ENCODE assay signal across 16 cellular contexts in genomic region chr12:2335109-2335508, GRCh38.
DNase-seq lines count a peak whose midpoint lies in the region; ATAC-seq, FAIRE-seq and TF ChIP-seq lines count a peak whose summit lies in the region.
"Had no signal": no experiment of that assay in that cellular context is flagged by ENCODE, and none has a peak within 500 bp of the region (broad histone marks: within the 10 kb centered on the region; RNA-seq: fewer than 3 reads in every experiment).

No MANE protein-coding gene starts in this region.

- no peaks in the 10 kb centered on the region for H3K79me2 ChIP-seq in endothelial cell of umbilical vein (ENCODE audit: control insufficient read depth, insufficient read depth, low read length)

- H3K4me2 ChIP-seq in endothelial cell of umbilical vein (ENCODE audit: insufficient read depth, low read length): peak overlapping the region; percentile 2

- in situ Hi-C loops in KBM-7 (cut with MboI; ENCODE audit: low pct_unique_long_range_greater_than_20kb, low sequenced_read_pairs): no loop called here

- no peaks in the 10 kb centered on the region for H4K20me1 ChIP-seq in endothelial cell of umbilical vein (replicated peaks; ENCODE audit: control insufficient read depth, extremely low read depth, insufficient read depth, low read length)

- CTCF ChIA-PET in endothelial cell of umbilical vein (lab: Charles Lee): interaction anchor here (0.8 kb wide), 1 partner anchor 60 kb away, joined by 3 read pairs; no protein-coding TSS in a partner anchor

- peak; percentile 43 for DNase-seq in Daoy (ENCODE audit: low read depth)
- peak; percentile 62 for DNase-seq in KBM-7
- DNase-seq in endothelial cell of umbilical vein (ENCODE audit: low read depth, low spot score): peak; percentile 65
- DNase-seq in renal cortical epithelial cell (ENCODE audit: low read depth): peak; percentile 21
- no peak for DNase-seq in RKO (ENCODE audit: low spot score)
- no peak for DNase-seq in H7
- no peak for DNase-seq in body of pancreas
- DNase-seq: activated CD4-positive, alpha-beta T cell treated with anti-CD3 and anti-CD28 coated beads, Interleukin-2, amount 10 ng/mL, durations not matched to agents 24 days and 14 days; caudate nucleus; esophagus squamous epithelium; Kasumi-1; mucosa of descending colon; NCI-H2107; retina; stomach had no signal

- dilution Hi-C loops in endothelial cell of umbilical vein (cut with MboI; ENCODE audit: extremely low pct_ligation_motif_present, low sequenced_read_pairs): no loop called here

- H3K36me3 ChIP-seq in endothelial cell of umbilical vein (ENCODE audit: control insufficient read depth in 2 of 2, extremely low read depth in 1 of 2, insufficient read depth in 2 of 2, low read length in 2 of 2) (no peaks in the 10 kb centered on the region), H7 (replicated peaks; ENCODE audit: control insufficient read depth, insufficient read depth, low read length) (no peaks in the 10 kb centered on the region), body of pancreas (replicated peaks in 1 of 2; ENCODE audit: insufficient read depth in 1 of 2, low read depth in 2 of 2) (no peaks in the 10 kb centered on the region)
- H3K36me3 ChIP-seq: esophagus squamous epithelium, stomach had no signal

- peak overlapping the region; percentile 19 for H2AFZ ChIP-seq in endothelial cell of umbilical vein (ENCODE audit: low read depth, low read length)

- peaks cover 41% of the 10 kb centered on the region for H3K4me1 ChIP-seq in endothelial cell of umbilical vein (ENCODE audit: control insufficient read depth, extremely low read depth, insufficient read depth, low read length)
- H3K4me1 ChIP-seq in body of pancreas: no peaks in the 10 kb centered on the region

- intact Hi-C loops in endothelial cell of umbilical vein (cut with micrococcal nuclease) (loop anchor here (1.0 to 5.0 kb wide), 2 partner anchors 11 to 62 kb away; no protein-coding TSS in a partner anchor), body of pancreas (cut with DNase I) (no loop called here)

- 54 to 60% methylated on average over 5 of the region's 5 CpGs for WGBS in body of pancreas, 2 donors

- ATAC-seq in HG02970 (IDR thresholded peaks at IDR 0.05; ENCODE audit: low FRiP score, unreplicated experiment): no peak
- ATAC-seq in body of pancreas: no peak
- ATAC-seq: mucosa of descending colon had no signal

- no peaks in the 10 kb centered on the region for H3K9me3 ChIP-seq in endothelial cell of umbilical vein (replicated peaks; ENCODE audit: control insufficient read depth, insufficient read depth, low read length)
- no peaks in the 10 kb centered on the region for H3K9me3 ChIP-seq in body of pancreas
- H3K9me3 ChIP-seq: esophagus squamous epithelium, mucosa of descending colon, stomach had no signal

- no peak for TF ChIP-seq POLR2A in endothelial cell of umbilical vein (IDR thresholded peaks at IDR 0.05; ENCODE audit: low read depth, low read length)
- no peak for TF ChIP-seq POLR2A in body of pancreas (IDR thresholded peaks at IDR 0.05)

- no peaks in the 10 kb centered on the region for H3K9me1 ChIP-seq in endothelial cell of umbilical vein (replicated peaks; ENCODE audit: control insufficient read depth, extremely low read depth, insufficient read depth, low read length)

- H3K9ac ChIP-seq in endothelial cell of umbilical vein (replicated peaks; ENCODE audit: extremely low read depth, insufficient read depth, low read length): no peak overlapping the region

- FAIRE-seq in endothelial cell of umbilical vein (lab: Jason Lieb, UNC): peak; percentile 92

- no TSS peak for BruUV-seq in endothelial cell of umbilical vein (replicated peaks; lab: Mats Ljungman, UMichigan)

- H3K4me3 ChIP-seq in endothelial cell of umbilical vein (replicated peaks in 1 of 3; ENCODE audit: insufficient read depth in 1 of 3, low read depth in 1 of 3, low read length in 3 of 3) (no peak overlapping the region), H7 (ENCODE audit: insufficient read depth, low read depth, low read length) (no peak overlapping the region), body of pancreas (no peak overlapping the region)
- H3K4me3 ChIP-seq: esophagus squamous epithelium, mucosa of descending colon, stomach had no signal

- H3K27me3 ChIP-seq in endothelial cell of umbilical vein (ENCODE audit: control insufficient read depth in 2 of 2, insufficient read depth in 2 of 2, low read length in 2 of 2): no peaks in the 10 kb centered on the region
- H3K27me3 ChIP-seq in H7 (ENCODE audit: control insufficient read depth, insufficient read depth, low read length): no peaks in the 10 kb centered on the region
- no peaks in the 10 kb centered on the region for H3K27me3 ChIP-seq in body of pancreas
- H3K27me3 ChIP-seq: stomach had no signal

- TF ChIP-seq CTCF in endothelial cell of umbilical vein (IDR thresholded peaks at IDR 0.05; ENCODE audit: extremely low read depth in 1 of 2, insufficient read depth in 1 of 2, low read depth in 1 of 2, low read length in 2 of 2) (no peak), body of pancreas (IDR thresholded peaks at IDR 0.05) (no peak)

- POLR2A ChIA-PET in endothelial cell of umbilical vein (lab: Charles Lee): no interaction called here

- H3K27ac ChIP-seq in endothelial cell of umbilical vein (ENCODE audit: insufficient read depth, low read depth, low read length) (peak overlapping the region; percentile 87), body of pancreas (no peak overlapping the region)

TF ChIP-seq in endothelial cell of umbilical vein, 7 proteins besides CTCF, POLR2A, EP300 and RAD21:
- peak; percentile 3 for TF ChIP-seq JUN (IDR thresholded peaks at IDR 0.05; ENCODE audit: borderline replicate concordance, insufficient read depth, insufficient read length, low read depth)
- peak; percentile 24 for TF ChIP-seq GATA2 (IDR thresholded peaks at IDR 0.05; ENCODE audit: insufficient read depth, insufficient read length, low read depth, low read length)
- TF ChIP-seq EZH2 (IDR thresholded peaks at IDR 0.05; ENCODE audit: borderline replicate concordance, low read depth, low read length, severe bottlenecking): no peak

Comparison
In these comparisons a context has a peak if more than half of its experiments do, and no peak if none do; other contexts are left out.
1. DNase-seq: peak in Daoy (single experiment), KBM-7 (single experiment), endothelial cell of umbilical vein (single experiment) and renal cortical epithelial cell (single experiment); none in RKO (single experiment), H7 (single experiment) and body of pancreas (0 of 4).